ENCODE assay signal across 1 cellular context in genomic region chr18:55096261-55097026, GRCh38.
A peak's percentile ranks its signal among the peaks of the same experiment; 100 is the strongest.
TF ChIP-seq lines count a peak whose summit lies in the region.

No MANE protein-coding gene starts in this region.

TF ChIP-seq in K562, 482 proteins besides CTCF, POLR2A, EP300 and RAD21 (continued from another document):
- TF ChIP-seq CHD7 (IDR thresholded peaks at IDR 0.05; ENCODE audit: low read depth, low read length) = no peak
- 0 out of 2 replicates have a peak, but pooled peaks have one; percentile 47 for TF ChIP-seq ELF4 (CRISPR knock-in tag; IDR thresholded peaks at IDR 0.05)
- TF ChIP-seq THRA (IDR thresholded peaks at IDR 0.05) = no peak
- TF ChIP-seq POLR2G (IDR thresholded peaks at IDR 0.05; ENCODE audit: low read depth, low read length) = no peak
- TF ChIP-seq ESRRA (IDR thresholded peaks at IDR 0.05; ENCODE audit: borderline replicate concordance, low read depth) = 0 out of 2 replicates have a peak, but pooled peaks have one; percentile 48
- no peak for TF ChIP-seq ZKSCAN8 (CRISPR knock-in tag; IDR thresholded peaks at IDR 0.05)
- TF ChIP-seq MTA2 (IDR thresholded peaks at IDR 0.05; ENCODE audit: low read depth) = 0 out of 2 replicates have a peak, but pooled peaks have one; percentile 7
- TF ChIP-seq, protein P1, sequence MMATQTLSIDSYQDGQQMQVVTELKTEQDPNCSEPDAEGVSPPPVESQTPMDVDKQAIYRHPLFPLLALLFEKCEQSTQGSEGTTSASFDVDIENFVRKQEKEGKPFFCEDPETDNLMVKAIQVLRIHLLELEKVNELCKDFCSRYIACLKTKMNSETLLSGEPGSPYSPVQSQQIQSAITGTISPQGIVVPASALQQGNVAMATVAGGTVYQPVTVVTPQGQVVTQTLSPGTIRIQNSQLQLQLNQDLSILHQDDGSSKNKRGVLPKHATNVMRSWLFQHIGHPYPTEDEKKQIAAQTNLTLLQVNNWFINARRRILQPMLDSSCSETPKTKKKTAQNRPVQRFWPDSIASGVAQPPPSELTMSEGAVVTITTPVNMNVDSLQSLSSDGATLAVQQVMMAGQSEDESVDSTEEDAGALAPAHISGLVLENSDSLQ (IDR thresholded peaks at IDR 0.05) = 0 out of 2 replicates have a peak, but pooled peaks have one; percentile 13
- TF ChIP-seq, protein P2, sequence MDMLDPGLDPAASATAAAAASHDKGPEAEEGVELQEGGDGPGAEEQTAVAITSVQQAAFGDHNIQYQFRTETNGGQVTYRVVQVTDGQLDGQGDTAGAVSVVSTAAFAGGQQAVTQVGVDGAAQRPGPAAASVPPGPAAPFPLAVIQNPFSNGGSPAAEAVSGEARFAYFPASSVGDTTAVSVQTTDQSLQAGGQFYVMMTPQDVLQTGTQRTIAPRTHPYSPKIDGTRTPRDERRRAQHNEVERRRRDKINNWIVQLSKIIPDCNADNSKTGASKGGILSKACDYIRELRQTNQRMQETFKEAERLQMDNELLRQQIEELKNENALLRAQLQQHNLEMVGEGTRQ (CRISPR knock-in tag; IDR thresholded peaks at IDR 0.05) = peak; percentile 55
- TF ChIP-seq TOE1 (IDR thresholded peaks at IDR 0.05; ENCODE audit: borderline replicate concordance) = no peak
- no peak for TF ChIP-seq TOE1 (CRISPR knock-in tag; IDR thresholded peaks at IDR 0.05; ENCODE audit: borderline replicate concordance, low read depth)
- TF ChIP-seq, protein P3, sequence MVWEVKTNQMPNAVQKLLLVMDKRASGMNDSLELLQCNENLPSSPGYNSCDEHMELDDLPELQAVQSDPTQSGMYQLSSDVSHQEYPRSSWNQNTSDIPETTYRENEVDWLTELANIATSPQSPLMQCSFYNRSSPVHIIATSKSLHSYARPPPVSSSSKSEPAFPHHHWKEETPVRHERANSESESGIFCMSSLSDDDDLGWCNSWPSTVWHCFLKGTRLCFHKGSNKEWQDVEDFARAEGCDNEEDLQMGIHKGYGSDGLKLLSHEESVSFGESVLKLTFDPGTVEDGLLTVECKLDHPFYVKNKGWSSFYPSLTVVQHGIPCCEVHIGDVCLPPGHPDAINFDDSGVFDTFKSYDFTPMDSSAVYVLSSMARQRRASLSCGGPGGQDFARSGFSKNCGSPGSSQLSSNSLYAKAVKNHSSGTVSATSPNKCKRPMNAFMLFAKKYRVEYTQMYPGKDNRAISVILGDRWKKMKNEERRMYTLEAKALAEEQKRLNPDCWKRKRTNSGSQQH (CRISPR knock-in tag; IDR thresholded peaks at IDR 0.05) = peak; percentile 77; the same call in 1 of the 2 replicates
